36 cellular contexts compared by ENCODE assay signal in genomic region chr2:16927398-16927797, GRCh38.
"Had no signal": no experiment of that assay in that cellular context is flagged by ENCODE, and none has a peak within 500 bp of the region (broad histone marks: within the 10 kb centered on the region; RNA-seq: fewer than 3 reads in every experiment).

No MANE protein-coding gene starts in this region.

- H3K4me3 ChIP-seq: adrenal gland, cardiac muscle cell had no signal

- H3K36me3 ChIP-seq: adrenal gland, cardiac muscle cell had no signal

- H3K9me3 ChIP-seq: adrenal gland had no signal

- H3K36me3 Mint-ChIP-seq: activated CD4-positive, alpha-beta memory T cell treated with anti-CD3 and anti-CD28 coated beads for 36 hours; activated naive CD8-positive, alpha-beta T cell treated with anti-CD3 and anti-CD28 coated beads for 36 hours; brain; T-cell had no signal

- H3K27me3 Mint-ChIP-seq: activated CD4-positive, alpha-beta memory T cell treated with anti-CD3 and anti-CD28 coated beads for 36 hours; activated CD4-positive, alpha-beta T cell treated with anti-CD3 and anti-CD28 coated beads, Interleukin-2, amount 10 ng/mL, durations not matched to agents 24 days and 14 days; activated CD8-positive, alpha-beta T cell treated with anti-CD3 and anti-CD28 coated beads for 36 hours; activated naive CD8-positive, alpha-beta T cell treated with anti-CD3 and anti-CD28 coated beads for 36 hours; activated T-helper 17 cell treated with anti-CD3 and anti-CD28 coated beads, Interleukin-2, amount 50 U/mL, for 72 hours; central memory CD8-positive, alpha-beta T cell; T-cell; T-helper 17 cell had no signal

- FAIRE-seq: bronchial epithelial cell, TTC549 had no signal

- H3K27me3 ChIP-seq: adrenal gland, cardiac muscle cell had no signal

- DNase-seq: activated B cell treated with CpG ODN at 0.5 μM for 24 hours; activated CD4-positive, alpha-beta memory T cell treated with anti-CD3 and anti-CD28 coated beads for 36 hours; activated CD4-positive, alpha-beta T cell treated with anti-CD3 and anti-CD28 coated beads for 4 hours; activated CD4-positive, alpha-beta T cell treated with anti-CD3 and anti-CD28 coated beads, Interleukin-2, amount 10 ng/mL, durations not matched to agents 24 days and 14 days; activated CD4-positive, alpha-beta T cell treated with anti-CD3 and anti-CD28 coated beads, Interleukin-2, amount 50 U/mL, for 1 hour; activated CD4-positive, alpha-beta T cell treated with anti-CD3 and anti-CD28 coated beads, Interleukin-2, amount 50 U/mL, for 4 hours; activated CD4-positive, CD25-positive, alpha-beta regulatory T cell treated with anti-CD3 and anti-CD28 coated beads, Interleukin-2, amount 50 U/mL, for 72 hours; activated CD8-positive, alpha-beta memory T cell treated with anti-CD3 and anti-CD28 coated beads, Interleukin-2, amount 50 U/mL, for 4 hours; activated CD8-positive, alpha-beta T cell treated with anti-CD3 and anti-CD28 coated beads for 36 hours; activated effector memory CD4-positive, alpha-beta T cell treated with anti-CD3 and anti-CD28 coated beads, Interleukin-2, amount 50 U/mL, for 16 hours; activated gamma-delta T cell treated with Interleukin-2 at 50 U/mL for 16 hours; activated naive CD4-positive, alpha-beta T cell; activated naive CD4-positive, alpha-beta T cell treated with anti-CD3 and anti-CD28 coated beads for 36 hours; activated naive CD4-positive, alpha-beta T cell treated with anti-CD3 and anti-CD28 coated beads, Interleukin-2, amount 50 U/mL, for 16 hours; activated naive CD8-positive, alpha-beta T cell treated with anti-CD3 and anti-CD28 coated beads for 36 hours; activated T-cell treated with anti-CD3 and anti-CD28 coated beads for 4 hours; activated T-cell treated with anti-CD3 and anti-CD28 coated beads, Interleukin-2, amount 50 U/mL, for 1 hour; activated T-cell treated with anti-CD3 and anti-CD28 coated beads, Interleukin-2, amount 50 U/mL, for 4 hours; activated T-cell treated with anti-CD3 and anti-CD28 coated beads, Interleukin-2, amount 50 U/mL, for 72 hours; adrenal gland; amniotic stem cell; aorta; caudate nucleus; cerebellar nuclear complex; T-cell; T-helper 17 cell; T-helper 9 cell had no signal

- H3K4me1 ChIP-seq: adrenal gland had no signal

- H3K27ac Mint-ChIP-seq: activated B cell treated with CpG ODN at 0.5 μM for 24 hours; activated CD4-positive, alpha-beta memory T cell treated with anti-CD3 and anti-CD28 coated beads for 36 hours; activated CD4-positive, alpha-beta T cell treated with anti-CD3 and anti-CD28 coated beads, Interleukin-2, amount 10 ng/mL, durations not matched to agents 24 days and 14 days; activated CD8-positive, alpha-beta T cell treated with anti-CD3 and anti-CD28 coated beads for 36 hours; activated naive CD4-positive, alpha-beta T cell treated with anti-CD3 and anti-CD28 coated beads for 36 hours; activated naive CD4-positive, alpha-beta T cell treated with anti-CD3 and anti-CD28 coated beads, Interleukin-2, amount 50 U/mL, for 72 hours; activated naive CD8-positive, alpha-beta T cell treated with anti-CD3 and anti-CD28 coated beads for 36 hours; activated T-cell treated with anti-CD3 and anti-CD28 coated beads, Interleukin-2, amount 50 U/mL, for 72 hours; activated T-helper 1 cell treated with anti-CD3 and anti-CD28 coated beads, Interleukin-12 subunit alpha, Interleukin-12 subunit beta, Interleukin-2, Interleukin-4 antibody, amounts not matched to agents 30 ng/mL and 10 ng/mL and 1 ng/mL, durations not matched to agents 14 hours and 24 hours and 36 hours; activated T-helper 17 cell treated with anti-CD3 and anti-CD28 coated beads, Interleukin-2, amount 50 U/mL, for 72 hours; brain; T-cell; T-helper 17 cell had no signal

- H3K27ac ChIP-seq: adrenal gland, cardiac muscle cell, VCaP had no signal

- H3K4me3 Mint-ChIP-seq: activated B cell treated with CpG ODN at 0.5 μM for 24 hours; activated CD4-positive, alpha-beta memory T cell treated with anti-CD3 and anti-CD28 coated beads for 36 hours; activated CD4-positive, alpha-beta T cell treated with anti-CD3 and anti-CD28 coated beads, Interleukin-2, amount 10 ng/mL, durations not matched to agents 24 days and 14 days; activated CD8-positive, alpha-beta T cell treated with anti-CD3 and anti-CD28 coated beads for 36 hours; activated naive CD4-positive, alpha-beta T cell treated with anti-CD3 and anti-CD28 coated beads for 36 hours; activated naive CD8-positive, alpha-beta T cell treated with anti-CD3 and anti-CD28 coated beads for 36 hours; activated T-cell treated with anti-CD3 and anti-CD28 coated beads, Interleukin-2, amount 50 U/mL, for 4 hours; activated T-cell treated with anti-CD3 and anti-CD28 coated beads, Interleukin-2, amount 50 U/mL, for 72 hours; activated T-helper 1 cell treated with anti-CD3 and anti-CD28 coated beads, Interleukin-12 subunit alpha, Interleukin-12 subunit beta, Interleukin-2, Interleukin-4 antibody, amounts not matched to agents 30 ng/mL and 10 ng/mL and 1 ng/mL, durations not matched to agents 14 hours and 24 hours and 36 hours; activated T-helper 17 cell treated with anti-CD3 and anti-CD28 coated beads, Interleukin-2, amount 50 U/mL, for 72 hours; brain; central memory CD8-positive, alpha-beta T cell; T-cell; T-helper 17 cell had no signal

- H3K4me1 Mint-ChIP-seq: activated B cell treated with CpG ODN at 0.5 μM for 24 hours; activated CD4-positive, alpha-beta T cell treated with anti-CD3 and anti-CD28 coated beads, Interleukin-2, amount 10 ng/mL, durations not matched to agents 24 days and 14 days; activated naive CD8-positive, alpha-beta T cell treated with anti-CD3 and anti-CD28 coated beads for 36 hours; activated T-helper 17 cell treated with anti-CD3 and anti-CD28 coated beads, Interleukin-2, amount 50 U/mL, for 72 hours; central memory CD8-positive, alpha-beta T cell; T-cell; T-helper 17 cell had no signal

- H3K9me3 Mint-ChIP-seq: activated CD4-positive, alpha-beta T cell treated with anti-CD3 and anti-CD28 coated beads, Interleukin-2, amount 10 ng/mL, durations not matched to agents 24 days and 14 days; activated naive CD8-positive, alpha-beta T cell treated with anti-CD3 and anti-CD28 coated beads for 36 hours; activated T-helper 1 cell treated with anti-CD3 and anti-CD28 coated beads, Interleukin-12 subunit alpha, Interleukin-12 subunit beta, Interleukin-2, Interleukin-4 antibody, amounts not matched to agents 30 ng/mL and 10 ng/mL and 1 ng/mL, durations not matched to agents 14 hours and 24 hours and 36 hours had no signal

- ATAC-seq: activated CD8-positive, alpha-beta T cell treated with anti-CD3 and anti-CD28 coated beads for 36 hours; activated naive CD4-positive, alpha-beta T cell treated with anti-CD3 and anti-CD28 coated beads, Interleukin-2, amount 50 U/mL, for 72 hours; activated T-cell treated with anti-CD3 and anti-CD28 coated beads, Interleukin-2, amount 50 U/mL, for 4 hours; activated T-cell treated with anti-CD3 and anti-CD28 coated beads, Interleukin-2, amount 50 U/mL, for 72 hours; activated T-helper 17 cell treated with anti-CD3 and anti-CD28 coated beads, Interleukin-2, amount 50 U/mL, for 72 hours; T-cell; T-helper 17 cell had no signal
